ENCODE assay signal across 1 cellular context in the genomic region with DNA sequence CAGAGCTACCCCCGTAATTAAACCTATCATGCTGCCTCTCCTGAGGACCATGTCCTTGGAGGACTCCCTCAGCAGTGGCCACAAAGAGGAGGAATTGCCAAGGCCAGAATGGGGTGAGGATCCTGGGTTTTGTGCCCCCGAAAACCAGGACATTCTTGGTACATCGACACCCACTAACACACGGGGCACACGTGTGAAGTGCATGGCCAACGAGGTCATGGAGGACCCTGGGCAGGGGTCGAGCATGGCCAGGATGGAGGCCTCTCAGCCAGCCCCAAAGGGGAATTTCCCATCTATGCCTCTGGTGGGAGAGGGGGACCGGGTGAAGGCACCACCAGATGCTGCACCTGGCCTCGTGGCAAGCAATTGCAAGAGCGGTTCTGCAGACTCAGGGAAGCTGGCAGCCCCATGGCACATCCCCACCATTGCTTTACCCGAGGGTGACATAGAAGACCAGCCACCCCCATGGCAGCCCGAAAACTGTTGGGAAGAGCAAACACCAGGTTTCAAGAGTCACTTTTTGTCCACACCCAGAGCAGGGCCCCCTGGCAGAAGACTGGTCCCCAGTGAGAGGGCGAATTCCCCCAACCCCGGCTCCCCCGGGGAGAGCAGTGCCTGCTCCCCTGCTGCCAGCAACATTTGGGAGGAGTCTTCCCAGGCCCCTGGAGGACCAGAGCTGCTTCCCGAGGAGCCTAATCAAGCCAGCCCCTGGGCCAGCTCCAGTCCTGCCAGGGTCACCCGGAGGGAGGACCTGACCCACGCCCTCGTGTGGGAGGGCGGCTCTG.
TF ChIP-seq lines count a peak whose summit lies in the region.

No MANE protein-coding gene starts in this region.

TF ChIP-seq in HEK293T, 16 proteins besides CTCF, POLR2A, EP300 and RAD21 (continued from another document):
- TF ChIP-seq FOXM1 (IDR thresholded peaks at IDR 0.05; ENCODE audit: borderline replicate concordance) (no peak), ELF4 (IDR thresholded peaks at IDR 0.05) (no peak), CTBP1 (IDR thresholded peaks at IDR 0.05; ENCODE audit: borderline replicate concordance) (no peak), BHLHE40 (IDR thresholded peaks at IDR 0.05; ENCODE audit: borderline replicate concordance) (no peak), FOXA1 (IDR thresholded peaks at IDR 0.05) (no peak), SUZ12 (IDR thresholded peaks at IDR 0.05) (no peak)
TF ChIP-seq in HEK293T: peak in this region for 0.
